In the genomic region with DNA sequence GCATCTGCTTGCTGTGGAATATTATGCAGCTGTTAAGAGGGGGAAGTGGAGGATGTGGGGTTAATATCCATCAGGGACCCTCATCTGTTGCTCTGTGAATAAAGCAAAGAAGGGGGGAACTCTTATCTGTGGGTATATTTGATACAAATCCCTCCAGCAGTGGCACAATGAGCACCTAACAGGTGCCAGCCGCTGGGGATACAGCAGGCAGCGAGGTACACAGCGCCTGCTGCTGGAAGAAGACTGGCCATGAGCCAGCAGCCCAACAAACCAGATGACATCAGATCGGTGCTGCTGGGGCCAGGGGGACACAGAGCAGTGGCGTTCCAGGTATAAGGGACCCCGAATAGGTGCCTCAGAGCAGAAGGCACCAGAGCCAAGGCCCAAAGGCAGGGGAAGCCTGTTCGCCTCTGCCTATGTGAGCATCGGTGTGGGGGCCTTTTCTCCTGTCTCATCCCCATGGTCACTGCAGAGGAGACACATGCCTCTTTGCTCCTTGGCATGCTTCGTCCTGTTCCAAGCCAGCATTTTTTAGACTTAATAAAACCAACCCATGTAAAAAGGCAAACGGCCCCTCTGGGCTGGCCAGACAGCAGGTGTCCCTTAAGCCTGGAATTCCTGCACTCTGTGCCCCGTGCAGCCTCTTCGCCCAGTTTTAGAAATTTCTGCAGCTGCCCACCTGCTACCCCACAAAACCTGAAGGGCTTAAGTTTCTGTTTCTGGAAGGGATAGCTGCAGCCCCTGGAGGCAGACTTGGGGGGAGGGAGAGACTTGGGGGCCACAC, we compare ENCODE assay signal across 14 cellular contexts. TPM values are rescaled to one million over a fixed set of nuclear protein-coding genes. Genes with fewer than 3 reads are reported as not detected.
DNase-seq lines count a peak whose midpoint lies in the region; ATAC-seq, FAIRE-seq and TF ChIP-seq lines count a peak whose summit lies in the region.
"Had no signal": no experiment of that assay in that cellular context is flagged by ENCODE, and none has a peak within 500 bp of the region (broad histone marks: within the 10 kb centered on the region; RNA-seq: fewer than 3 reads in every experiment).

No MANE protein-coding gene starts in this region.

- H4K8ac ChIP-seq in IMR-90 (ENCODE audit: low read depth in 2 of 2, low read length in 2 of 2) (no peak overlapping the region), H1 (ENCODE audit: extremely low read depth, insufficient read depth, low read length) (no peak overlapping the region)

- no peak overlapping the region for H2BK15ac ChIP-seq in IMR-90 (ENCODE audit: low read depth, low read length)
- peak overlapping the region; percentile 5; the same call in 1 of the 2 replicates for H2BK15ac ChIP-seq in H1 (ENCODE audit: low read length)

- H3K23ac ChIP-seq in IMR-90 (ENCODE audit: low read depth, low read length): peak overlapping the region; percentile 20; the same call in 1 of the 2 replicates
- no peak overlapping the region for H3K23ac ChIP-seq in H1 (ENCODE audit: insufficient read length)

- WGBS in IMR-90 (ENCODE audit: extremely low coverage in 2 of 2, insufficient read length in 1 of 2), 2 experiments: 83% methylated on average over 8 of the region's 12 CpGs; no CpG with 5 or more reads in 1 of the 2 experiments
- WGBS in H1 (ENCODE audit: extremely low coverage in 1 of 2, insufficient coverage in 1 of 2, insufficient read length in 1 of 2, insufficient replicate concordance in 2 of 2, low coverage in 1 of 2, low lambda C conversion rate in 2 of 2, missing lambda C conversion rate in 1 of 2), 2 experiments: 78% methylated on average over 12 of the region's 12 CpGs; no CpG with 5 or more reads in 1 of the 2 experiments
- 73 to 75% (median 73%) methylated on average over 12 of the region's 12 CpGs for WGBS in ovary, 3 donors

- H3K18ac ChIP-seq in IMR-90 (ENCODE audit: low read depth, low read length) (no peak overlapping the region), H1 (ENCODE audit: extremely low read depth, low read length) (no peak overlapping the region)

- H3K9me3 ChIP-seq in IMR-90 (ENCODE audit: control insufficient read depth, insufficient read depth, low read length): no peaks in the 10 kb centered on the region
- no peaks in the 10 kb centered on the region for H3K9me3 ChIP-seq in H1 (ENCODE audit: insufficient read depth in 2 of 2, low read depth in 1 of 2, low read length in 1 of 2)
- H3K9me3 ChIP-seq in ovary: no peaks in the 10 kb centered on the region
- H3K9me3 ChIP-seq: thoracic aorta had no signal

- no peak overlapping the region for H3K4me3 ChIP-seq in IMR-90 (ENCODE audit: insufficient read depth, low read depth, low read length)
- peak overlapping the region in 1 of 4 experiments; percentile 5; a peak in 2 of 8 replicates for H3K4me3 ChIP-seq in H1 (ENCODE audit: extremely low read depth in 1 of 4, insufficient read depth in 2 of 4, low read depth in 3 of 4, low read length in 4 of 4)
- no peak overlapping the region for H3K4me3 ChIP-seq in ovary
- H3K4me3 ChIP-seq: thoracic aorta had no signal

- DNase-seq in DMS 273 (lab: John Stamatoyannopoulos, UW; ENCODE audit: unreplicated experiment) (peak; percentile 32), DMS 273 treated with DMSO at 0.1 percent for 48 hours (lab: John Stamatoyannopoulos, UW) (no peak), IMR-90 (no peak), H1 (ENCODE audit: low read depth in 1 of 2, low spot score in 2 of 2) (no peak), ovary (peak in 3 of 5 donors; percentile 13 to 47 (median 29)), RPMI8226 (no peak), G401 (ENCODE audit: low spot score) (no peak)
- DNase-seq: activated naive CD4-positive, alpha-beta T cell treated with Interleukin-2 at 50 U/mL for 16 hours; cerebellar nuclear complex; MM.1S; NCI-H226; T1000 had no signal

- no peak overlapping the region for H4K91ac ChIP-seq in IMR-90 (ENCODE audit: insufficient read depth, low read depth, low read length)
- H4K91ac ChIP-seq in H1 (replicated peaks; ENCODE audit: insufficient read length, low read length): no peak overlapping the region

- H3K27ac ChIP-seq in IMR-90 (ENCODE audit: insufficient read depth, low read length) (no peak overlapping the region), H1 (ENCODE audit: low read depth, low read length) (no peak overlapping the region), ovary (no peak overlapping the region)

- H3K4ac ChIP-seq in IMR-90 (ENCODE audit: low read depth, low read length) (no peak overlapping the region), H1 (replicated peaks; ENCODE audit: insufficient read length, low read depth, low read length) (peak overlapping the region; percentile 27)

- no peak overlapping the region for H4K5ac ChIP-seq in IMR-90 (ENCODE audit: low read depth, low read length)
- no peak overlapping the region for H4K5ac ChIP-seq in H1 (ENCODE audit: insufficient read length, low read depth, low read length)

- H3K27me3 ChIP-seq in IMR-90 (ENCODE audit: control insufficient read depth, insufficient read depth, low read length) (peaks cover 15% of the 10 kb centered on the region), H1 (replicated peaks in 1 of 4; ENCODE audit: control insufficient read depth in 3 of 4, extremely low read depth in 1 of 4, insufficient read depth in 3 of 4, low read length in 3 of 4) (peaks cover 3 to 23% (median 13%) of the 10 kb centered on the region in 4 experiments), ovary (no peaks in the 10 kb centered on the region)

- no peak overlapping the region for H2AK9ac ChIP-seq in IMR-90 (replicated peaks; ENCODE audit: low read depth, low read length, poor library complexity)

- H3K4me2 ChIP-seq in IMR-90 (ENCODE audit: low read depth, low read length) (no peak overlapping the region), H1 (ENCODE audit: insufficient read depth in 1 of 2, low read depth in 2 of 2, low read length in 2 of 2) (peak overlapping the region; percentile 73 to 80; a peak in 2 of 4 replicates)

- ATAC-seq in IMR-90 (ENCODE audit: low read depth) (no peak), HG03159 (IDR thresholded peaks at IDR 0.05; ENCODE audit: unreplicated experiment) (no peak)

- BruUV-seq in IMR-90 (replicated peaks; lab: Mats Ljungman, UMichigan): no TSS peak

- dilution Hi-C loops in IMR-90 (cut with HindIII; ENCODE audit: low sequenced_read_pairs, unreplicated experiment): no loop called here

- FAIRE-seq in H1 (lab: Jason Lieb, UNC): peak; percentile 32

- no peak overlapping the region for H2AK5ac ChIP-seq in IMR-90 (ENCODE audit: low read depth, low read length)
- H2AK5ac ChIP-seq in H1 (ENCODE audit: low read depth, low read length): no peak overlapping the region

- TF ChIP-seq POLR2A in IMR-90 (IDR thresholded peaks at IDR 0.05; ENCODE audit: low read depth, low read length): no peak
- no peak for TF ChIP-seq POLR2A in H1 (IDR thresholded peaks at IDR 0.05; ENCODE audit: control extremely low read depth in 1 of 2, low read depth in 2 of 2, low read length in 2 of 2)
- TF ChIP-seq POLR2A in ovary (IDR thresholded peaks at IDR 0.05): no peak

- no peak overlapping the region for H3K56ac ChIP-seq in IMR-90 (ENCODE audit: extremely low read depth, insufficient read depth, low read length)
- H3K56ac ChIP-seq in H1 (replicated peaks; ENCODE audit: insufficient read length, low read depth, low read length): no peak overlapping the region

- H2AFZ ChIP-seq in IMR-90 (replicated peaks; ENCODE audit: low read length, poor library complexity) (no peak overlapping the region), H1 (ENCODE audit: low read length) (no peak overlapping the region)

- no peak overlapping the region for H2BK120ac ChIP-seq in IMR-90 (ENCODE audit: low read depth, low read length)
- no peak overlapping the region for H2BK120ac ChIP-seq in H1 (replicated peaks; ENCODE audit: low read depth, low read length)

- CTCF ChIA-PET in IMR-90 (lab: Yijun Ruan, JAX): no interaction called here
- CTCF ChIA-PET in H1 (lab: Charles Lee; ENCODE audit: partially characterized antibody): interaction anchor here (0.9 to 31.3 kb wide), 2 partner anchors 17 to 37 kb away, joined by 3 to 921 read pairs; a partner anchor contains a TSS

- no peak for TF ChIP-seq RAD21 in IMR-90 (IDR thresholded peaks at IDR 0.05; ENCODE audit: low read length)
- peak in 1 of 2 experiments; percentile 28; a peak in 1 of 4 replicates for TF ChIP-seq RAD21 in H1 (IDR thresholded peaks at IDR 0.05 in 1 of 2, conservative IDR thresholded peaks at IDR 0.05 in 1 of 2; ENCODE audit: low read depth in 2 of 2, low read length in 2 of 2)

- intact Hi-C loops in IMR-90 (cut with micrococcal nuclease): no loop called here
- intact Hi-C loops in ovary (cut with DNase I): no loop called here

- no peak overlapping the region for H2BK20ac ChIP-seq in IMR-90 (ENCODE audit: low read depth, low read length)
- peak overlapping the region; percentile 6; the same call in 1 of the 2 replicates for H2BK20ac ChIP-seq in H1 (ENCODE audit: low read length)

- no peak overlapping the region for H3K14ac ChIP-seq in IMR-90 (replicated peaks; ENCODE audit: low read depth, low read length)
- no peak overlapping the region for H3K14ac ChIP-seq in H1 (ENCODE audit: insufficient read length)

- H3K79me1 ChIP-seq in IMR-90 (ENCODE audit: low read depth in 1 of 2, low read length in 2 of 2) (peaks cover 0 to 15% of the 10 kb centered on the region in 2 experiments; a peak in 3 of 4 replicates), H1 (ENCODE audit: low read depth, low read length) (no peaks in the 10 kb centered on the region; the same call in 1 of the 2 replicates)

- in situ Hi-C loops in IMR-90 (cut with MboI; ENCODE audit: low sequenced_read_pairs): no loop called here
- in situ Hi-C loops in G401 (cut with HindIII; ENCODE audit: low sequenced_read_pairs): no loop called here

- H3K23me2 ChIP-seq in H1 (ENCODE audit: low read depth, low read length): peaks cover 16% of the 10 kb centered on the region; the same call in 1 of the 2 replicates

- no peak overlapping the region for H3K9ac ChIP-seq in IMR-90 (ENCODE audit: low read depth, low read length)
- no peak overlapping the region for H3K9ac ChIP-seq in H1 (replicated peaks in 1 of 4; ENCODE audit: extremely low read depth in 1 of 4, low read depth in 3 of 4, low read length in 3 of 4)

- peaks cover 3% of the 10 kb centered on the region for H3K9me1 ChIP-seq in IMR-90 (ENCODE audit: insufficient read depth, low read length)

- H3K79me2 ChIP-seq in H1 (ENCODE audit: control insufficient read depth in 1 of 2, insufficient read depth in 2 of 2, low read length in 2 of 2): peaks cover 0 to 3% of the 10 kb centered on the region in 2 experiments; a peak in 1 of 4 replicates

- H2BK5ac ChIP-seq in IMR-90 (ENCODE audit: low read depth, low read length, poor library complexity, severe bottlenecking) (no peak overlapping the region), H1 (ENCODE audit: low read depth, low read length) (no peak overlapping the region)

- H3K36me3 ChIP-seq in IMR-90 (ENCODE audit: control insufficient read depth, insufficient read depth, low read length): no peaks in the 10 kb centered on the region
- peaks cover 8 to 21% (median 16%) of the 10 kb centered on the region in 4 experiments; a peak in 7 of 8 replicates for H3K36me3 ChIP-seq in H1 (ENCODE audit: control insufficient read depth in 2 of 4, insufficient read depth in 4 of 4, low read length in 3 of 4)
- H3K36me3 ChIP-seq in ovary: no peaks in the 10 kb centered on the region
- H3K36me3 ChIP-seq: thoracic aorta had no signal

- peak overlapping the region; percentile 35; the same call in 1 of the 2 replicates for H2BK12ac ChIP-seq in H1 (ENCODE audit: low read depth, low read length)

- POLR2A ChIA-PET in IMR-90 (lab: Charles Lee; ENCODE audit: unreplicated experiment) (no interaction called here), H1 (lab: Charles Lee; ENCODE audit: partially characterized antibody) (interaction anchor here (0.6 to 12.6 kb wide), 7 partner anchors 14 to 447 kb away, joined by 3 to 844 read pairs (median 10); a partner anchor contains a TSS)

- no peak for TF ChIP-seq EP300 in H1 (IDR thresholded peaks at IDR 0.05; ENCODE audit: borderline replicate concordance in 1 of 2, low read depth in 2 of 2, low read length in 2 of 2)
- TF ChIP-seq EP300 in ovary (IDR thresholded peaks at IDR 0.05): no peak

- TF ChIP-seq CTCF in IMR-90 (conservative IDR thresholded peaks at IDR 0.05; ENCODE audit: low read depth, low read length): no peak
- peak in 2 of 3 experiments; percentile 41 to 49; a peak in 3 of 4 replicates for TF ChIP-seq CTCF in H1 (IDR thresholded peaks at IDR 0.05; ENCODE audit: control extremely low read depth in 1 of 3, insufficient read depth in 1 of 3, low read depth in 1 of 3, low read length in 3 of 3)
- no peak for TF ChIP-seq CTCF in ovary (IDR thresholded peaks at IDR 0.05)

- H4K20me1 ChIP-seq in IMR-90 (ENCODE audit: insufficient read depth, low read length) (peaks cover 2% of the 10 kb centered on the region), H1 (replicated peaks in 1 of 2; ENCODE audit: control insufficient read depth in 1 of 2, insufficient read depth in 2 of 2, low read length in 2 of 2) (peaks cover 6 to 17% of the 10 kb centered on the region in 2 experiments)

- H3K4me1 ChIP-seq in IMR-90 (ENCODE audit: control insufficient read depth, insufficient read depth, low read length) (peaks cover 14% of the 10 kb centered on the region), H1 (replicated peaks in 1 of 4; ENCODE audit: control insufficient read depth in 3 of 4, insufficient read depth in 4 of 4, low read length in 3 of 4) (peaks cover 0 to 18% (median 14%) of the 10 kb centered on the region in 4 experiments; a peak in 6 of 7 replicates), ovary (ENCODE audit: insufficient read depth) (peaks cover 17% of the 10 kb centered on the region)

RNA-seq across cellular contexts. Expression of a gene that starts 1.6 kb away (rescaled TPM):
- total RNA-seq in IMR-90 (2012; rRNA removed): 17.7 and 31.7 TPM in 2 replicates
- 82.6 and 120 TPM in 2 replicates for polyA plus RNA-seq in IMR-90 (2012; rRNA removed)
- 55.5 and 84.4 TPM in 2 replicates for polyA plus RNA-seq in IMR-90 (2012; cell fraction: cytosol; rRNA removed)
- polyA plus RNA-seq in IMR-90 (2012; cell fraction: nucleus; rRNA removed; ENCODE audit: low replicate concordance): 78.1 and 241 TPM in 2 replicates
- total RNA-seq in H1 (2021; fragmentation: NEBNext Ultra II Directional; extraction: Animal tissue kit (Norgen Biotek cat#: 25700)): 538 and 572 TPM in 2 replicates
- 950 and 1,969 TPM in 2 replicates for polyA plus RNA-seq in H1 (2011; rRNA removed)
- polyA plus RNA-seq in H1 (2011; cell fraction: cytosol; rRNA removed): 828 TPM
- 1,943 TPM for polyA plus RNA-seq in H1 (2011; cell fraction: nucleus; rRNA removed)
- polyA plus RNA-seq in H1 (2012, experiment 1 of 2): 757 to 990 TPM (median 908 TPM) in 4 replicates
- polyA plus RNA-seq in H1 (2012, experiment 2 of 2): 939 TPM
- polyA plus RNA-seq in H1 (2013, experiment 1 of 2): 514 TPM
- 503 TPM for polyA plus RNA-seq in H1 (2013, experiment 2 of 2)
- polyA minus RNA-seq in H1 (2011; rRNA and poly(A)+ RNA removed): 153 and 156 TPM in 2 replicates
- 356 TPM for polyA minus RNA-seq in H1 (2011; cell fraction: cytosol; rRNA and poly(A)+ RNA removed)
- 378 TPM for polyA minus RNA-seq in H1 (2011; cell fraction: nucleus; rRNA and poly(A)+ RNA removed)
- 100 to 1,000 TPM in 6 of 7 donors, 10 to 100 TPM in 1; 79.4 to 284 (median 140) TPM for total RNA-seq in ovary
- polyA plus RNA-seq in ovary: 100 to 1,000 TPM in 1 of 2 donors, 10 to 100 TPM in 1; 47.5 to 134 TPM
- total RNA-seq in G401 (2014; rRNA removed; shearing (Covaris generic)): 672 and 986 TPM in 2 replicates

RNA-seq across cellular contexts. Expression of a gene that starts 4.8 kb away (rescaled TPM):
- total RNA-seq in IMR-90 (2012; rRNA removed) (5.7 and 6.4 TPM in 2 replicates), ovary (10 to 100 TPM in 6 of 7 donors, 1 to 10 TPM in 1; 8.1 to 20.9 (median 14.8) TPM)
- polyA plus RNA-seq in IMR-90 (2012; rRNA removed) (16.2 and 20.0 TPM in 2 replicates), H1 (2011; rRNA removed) (19.0 and 29.7 TPM in 2 replicates), ovary (10 to 100 TPM in 1 of 2 donors, under 1 TPM in 1; 0.62 to 12.1 TPM)
- 9.4 and 20.8 TPM in 2 replicates for polyA plus RNA-seq in IMR-90 (2012; cell fraction: cytosol; rRNA removed)
- polyA plus RNA-seq in IMR-90 (2012; cell fraction: nucleus; rRNA removed; ENCODE audit: low replicate concordance): 15.1 and 42.4 TPM in 2 replicates
- 15.1 and 15.8 TPM in 2 replicates for total RNA-seq in H1 (2021; fragmentation: NEBNext Ultra II Directional; extraction: Animal tissue kit (Norgen Biotek cat#: 25700))
- polyA plus RNA-seq in H1 (2011; cell fraction: cytosol; rRNA removed): 23.3 TPM
- polyA plus RNA-seq in H1 (2011; cell fraction: nucleus; rRNA removed): 44.0 TPM
- polyA plus RNA-seq in H1 (2012, experiment 1 of 2): 9.2 to 14.2 TPM (median 13.8 TPM) in 4 replicates
- 11.3 TPM for polyA plus RNA-seq in H1 (2012, experiment 2 of 2)
- polyA plus RNA-seq in H1 (2013, experiment 1 of 2): 6.8 TPM
- 6.6 TPM for polyA plus RNA-seq in H1 (2013, experiment 2 of 2)
- 6.4 and 6.9 TPM in 2 replicates for polyA minus RNA-seq in H1 (2011; rRNA and poly(A)+ RNA removed)
- 11.2 TPM for polyA minus RNA-seq in H1 (2011; cell fraction: cytosol; rRNA and poly(A)+ RNA removed)
- 26.1 TPM for polyA minus RNA-seq in H1 (2011; cell fraction: nucleus; rRNA and poly(A)+ RNA removed)
- total RNA-seq in G401 (2014; rRNA removed; shearing (Covaris generic)): 17.6 and 29.3 TPM in 2 replicates

RNA-seq across cellular contexts. Expression of a gene that starts 38.3 kb away (rescaled TPM):
- total RNA-seq in IMR-90 (2012; rRNA removed) (22.2 and 32.2 TPM in 2 replicates), ovary (10 to 100 TPM; 13.2 to 29.1 (median 24.4) TPM)
- polyA plus RNA-seq in IMR-90 (2012; rRNA removed) (5.2 and 6.7 TPM in 2 replicates), H1 (2011; rRNA removed) (5.9 and 7.4 TPM in 2 replicates), ovary (10 to 100 TPM in 1 of 2 donors, 1 to 10 TPM in 1; 9.8 to 26.6 TPM)
- 1.9 and 2.3 TPM in 2 replicates for polyA plus RNA-seq in IMR-90 (2012; cell fraction: cytosol; rRNA removed)
- polyA plus RNA-seq in IMR-90 (2012; cell fraction: nucleus; rRNA removed; ENCODE audit: low replicate concordance): 0.92 and 4.4 TPM in 2 replicates
- 29.2 and 29.5 TPM in 2 replicates for total RNA-seq in H1 (2021; fragmentation: NEBNext Ultra II Directional; extraction: Animal tissue kit (Norgen Biotek cat#: 25700))
- 8.2 TPM for polyA plus RNA-seq in H1 (2011; cell fraction: cytosol; rRNA removed)
- 5.3 TPM for polyA plus RNA-seq in H1 (2011; cell fraction: nucleus; rRNA removed)
- polyA plus RNA-seq in H1 (2012, experiment 1 of 2): 13.5 to 26.1 TPM (median 16.6 TPM) in 4 replicates
- 2.3 TPM for polyA plus RNA-seq in H1 (2012, experiment 2 of 2)
- 18.4 TPM for polyA plus RNA-seq in H1 (2013, experiment 1 of 2)
- polyA plus RNA-seq in H1 (2013, experiment 2 of 2): 17.4 TPM
- 11.8 and 13.3 TPM in 2 replicates for polyA minus RNA-seq in H1 (2011; rRNA and poly(A)+ RNA removed)
- polyA minus RNA-seq in H1 (2011; cell fraction: cytosol; rRNA and poly(A)+ RNA removed): 13.7 TPM
- 12.5 TPM for polyA minus RNA-seq in H1 (2011; cell fraction: nucleus; rRNA and poly(A)+ RNA removed)
- total RNA-seq in G401 (2014; rRNA removed; shearing (Covaris generic)): 4.0 and 12.2 TPM in 2 replicates

RNA-seq across cellular contexts. Expression of a gene that starts 38.6 kb away (rescaled TPM):
- total RNA-seq in IMR-90 (2012; rRNA removed) (12.2 and 20.6 TPM in 2 replicates), ovary (10 to 100 TPM; 11.4 to 28.1 (median 26.6) TPM)
- polyA plus RNA-seq in IMR-90 (2012; rRNA removed) (18.5 and 21.1 TPM in 2 replicates), H1 (2011; rRNA removed) (5.9 and 7.1 TPM in 2 replicates), ovary (10 to 100 TPM; 34.9 to 50.1 TPM)
- 9.6 and 17.9 TPM in 2 replicates for polyA plus RNA-seq in IMR-90 (2012; cell fraction: cytosol; rRNA removed)
- 3.4 and 10.8 TPM in 2 replicates for polyA plus RNA-seq in IMR-90 (2012; cell fraction: nucleus; rRNA removed; ENCODE audit: low replicate concordance)
- 35.0 and 35.5 TPM in 2 replicates for total RNA-seq in H1 (2021; fragmentation: NEBNext Ultra II Directional; extraction: Animal tissue kit (Norgen Biotek cat#: 25700))
- polyA plus RNA-seq in H1 (2011; cell fraction: cytosol; rRNA removed): 10.9 TPM
- polyA plus RNA-seq in H1 (2011; cell fraction: nucleus; rRNA removed): 12.8 TPM
- polyA plus RNA-seq in H1 (2012, experiment 1 of 2): 23.7 to 31.1 TPM (median 30.1 TPM) in 4 replicates
- polyA plus RNA-seq in H1 (2012, experiment 2 of 2): 27.0 TPM
- 31.3 TPM for polyA plus RNA-seq in H1 (2013, experiment 1 of 2)
- 27.9 TPM for polyA plus RNA-seq in H1 (2013, experiment 2 of 2)
- polyA minus RNA-seq in H1 (2011; rRNA and poly(A)+ RNA removed): 4.3 and 5.2 TPM in 2 replicates
- 8.7 TPM for polyA minus RNA-seq in H1 (2011; cell fraction: cytosol; rRNA and poly(A)+ RNA removed)
- polyA minus RNA-seq in H1 (2011; cell fraction: nucleus; rRNA and poly(A)+ RNA removed): 18.8 TPM
- 29.7 and 34.7 TPM in 2 replicates for total RNA-seq in G401 (2014; rRNA removed; shearing (Covaris generic))

Comparison
In these comparisons a context has a peak if more than half of its experiments do, and no peak if none do; other contexts are left out.
1. DNase-seq: peak in DMS 273 (single experiment) and ovary (3 of 5); none in DMS 273 treated with DMSO at 0.1 percent for 48 hours (single experiment), IMR-90 (single experiment), H1 (0 of 2), RPMI8226 (single experiment) and G401 (single experiment).
2. CTCF ChIP-seq: peak in H1 (2 of 3); none in IMR-90 (single experiment) and ovary (0 of 3).